In the genomic region with DNA sequence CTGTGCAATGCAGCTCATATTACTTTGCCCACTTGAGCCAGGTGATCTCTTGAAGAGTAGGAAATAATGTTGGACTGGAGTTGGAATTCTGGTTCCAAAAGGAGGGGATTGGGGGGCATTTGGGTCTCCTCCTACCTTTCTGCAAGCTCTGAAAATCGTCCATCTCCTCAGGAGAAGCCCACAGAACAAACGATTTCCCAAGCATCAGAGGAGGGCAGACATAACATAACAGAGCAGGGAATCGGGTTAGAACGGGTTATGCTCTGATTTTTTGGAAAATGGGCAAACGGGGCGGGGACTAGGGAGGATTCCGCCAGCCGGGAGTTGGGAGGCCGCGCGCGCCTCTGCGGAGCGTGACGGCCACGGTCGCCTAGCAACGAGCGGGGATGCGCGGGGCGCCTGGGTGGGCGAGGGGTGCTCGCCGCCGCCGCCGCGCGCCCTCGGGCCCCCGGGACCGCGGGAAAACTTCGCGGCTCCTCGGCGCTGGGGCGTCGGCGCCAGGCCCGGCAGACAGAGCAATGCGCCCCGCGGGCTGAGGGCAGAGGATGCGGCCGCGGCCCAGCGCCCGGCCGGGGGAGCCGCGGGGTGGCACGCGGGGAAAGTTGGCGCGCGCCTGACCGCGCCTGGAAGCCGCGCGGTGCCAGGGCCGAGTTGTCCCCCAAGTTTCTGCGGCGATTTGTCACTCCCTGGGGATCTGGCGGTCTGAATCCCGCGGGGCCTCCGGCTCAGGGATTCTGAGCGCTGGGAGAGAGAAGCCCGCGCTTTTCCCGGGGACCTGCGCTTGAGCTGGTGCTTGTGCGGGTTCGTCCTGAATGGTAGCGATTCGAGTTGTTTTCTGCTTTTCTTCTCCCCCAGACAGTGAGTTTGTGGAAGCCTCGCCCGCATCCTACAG, we compare ENCODE assay signal across 8 cellular contexts. TPM values are rescaled to one million over a fixed set of nuclear protein-coding genes. Genes with fewer than 3 reads are reported as not detected.
A peak's percentile ranks its signal among the peaks of the same experiment; 100 is the strongest.
DNase-seq lines count a peak whose midpoint lies in the region; ATAC-seq and TF ChIP-seq lines count a peak whose summit lies in the region.

No MANE protein-coding gene starts in this region.

- peak overlapping the region; percentile 35 for H4K8ac ChIP-seq in trophoblast cell (ENCODE audit: low read depth, low read length)

- peak overlapping the region; percentile 57 for H3K4me3 Mint-ChIP-seq in activated T-helper 2 cell treated with anti-CD3 and anti-CD28 coated beads, Interferon-gamma antibody, Interleukin-2, Interleukin-4, amounts not matched to agents 10 μg/mL and 5 μg/mL and 100 μg/mL, durations not matched to agents 14 hours and 24 hours and 36 hours (ENCODE audit: low read depth)

- H3K4ac ChIP-seq in trophoblast cell (ENCODE audit: low read depth, low read length), result no peak overlapping the region

- peak overlapping the region; percentile 23 for H3K14ac ChIP-seq in trophoblast cell (ENCODE audit: low read length)

- H2BK5ac ChIP-seq in trophoblast cell (ENCODE audit: low read depth, low read length, poor library complexity), result peak overlapping the region; percentile 24

- WGBS in heart right ventricle, 2 donors, result 1 to 2% methylated on average over 67 to 81 of the region's 81 CpGs
- no CpG with 5 or more reads among the region's 81 CpGs for WGBS in trophoblast cell (ENCODE audit: extremely low coverage, insufficient coverage, insufficient read length)

- DNase-seq in GM03348 (ENCODE audit: low spot score) (peak; percentile 81), heart right ventricle (peak; percentile 54 to 63), trophoblast cell (no peak), HT-29 (ENCODE audit: low spot score) (no peak), superior temporal gyrus (ENCODE audit: extremely low spot score) (no peak), SIG-M5 treated with dmso at 0.1 percent for 504 hours (lab: John Stamatoyannopoulos, UW; ENCODE audit: unreplicated experiment) (no peak)
- DNase-seq in Jurkat, Clone E6-1 (ENCODE audit: low read depth, low spot score), result no peak
- no peak for DNase-seq in activated T-helper 2 cell treated with anti-CD3 and anti-CD28 coated beads, Interferon-gamma antibody, Interleukin-2, Interleukin-4, amounts not matched to agents 10 μg/mL and 5 μg/mL and 100 μg/mL, durations not matched to agents 14 hours and 24 hours and 36 hours (ENCODE audit: low spot score)

- peak overlapping the region; percentile 7 for H4K12ac ChIP-seq in trophoblast cell (ENCODE audit: low read depth, low read length)

- H3K27me3 ChIP-seq in heart right ventricle (peaks cover 0 to 26% (median 0%) of the 10 kb centered on the region in 7 donors), trophoblast cell (ENCODE audit: insufficient read depth, low read length) (peaks cover 8% of the 10 kb centered on the region)

- no peak overlapping the region for H3K9ac ChIP-seq in trophoblast cell (ENCODE audit: low read length)

- no peak overlapping the region for H3K27ac Mint-ChIP-seq in activated T-helper 2 cell treated with anti-CD3 and anti-CD28 coated beads, Interferon-gamma antibody, Interleukin-2, Interleukin-4, amounts not matched to agents 10 μg/mL and 5 μg/mL and 100 μg/mL, durations not matched to agents 14 hours and 24 hours and 36 hours

- peaks cover 0 to 25% (median 8%) of the 10 kb centered on the region in 9 donors for H3K4me1 ChIP-seq in heart right ventricle
- H3K4me1 ChIP-seq in trophoblast cell (ENCODE audit: control insufficient read depth in 1 of 2, insufficient read depth in 2 of 2, low read length in 2 of 2), result peaks cover 10 to 15% of the 10 kb centered on the region in 2 experiments

- peak overlapping the region; percentile 25 for H2BK120ac ChIP-seq in trophoblast cell (ENCODE audit: insufficient read depth, low read length, poor library complexity)

- peaks cover 39% of the 10 kb centered on the region for H3K27me3 Mint-ChIP-seq in activated T-helper 2 cell treated with anti-CD3 and anti-CD28 coated beads, Interferon-gamma antibody, Interleukin-2, Interleukin-4, amounts not matched to agents 10 μg/mL and 5 μg/mL and 100 μg/mL, durations not matched to agents 14 hours and 24 hours and 36 hours (ENCODE audit: low read depth)

- peak overlapping the region; percentile 94 for H3K4me2 ChIP-seq in trophoblast cell (ENCODE audit: low read length)

- peak; percentile 47 to 73 (median 60) for ATAC-seq in heart right ventricle

- no peak for TF ChIP-seq CTCF in heart right ventricle (IDR thresholded peaks at IDR 0.05)

- H3K79me1 ChIP-seq in trophoblast cell (ENCODE audit: low read length), result peaks cover 7% of the 10 kb centered on the region

- peak overlapping the region; percentile 66 for H2AFZ ChIP-seq in trophoblast cell (ENCODE audit: insufficient read depth, low read length, poor library complexity)

- no peak overlapping the region for H2AK5ac ChIP-seq in trophoblast cell (ENCODE audit: low read length)

- H2BK12ac ChIP-seq in trophoblast cell (ENCODE audit: low read length), result peak overlapping the region; percentile 54

- no peaks in the 10 kb centered on the region for H3K9me3 Mint-ChIP-seq in activated T-helper 2 cell treated with anti-CD3 and anti-CD28 coated beads, Interferon-gamma antibody, Interleukin-2, Interleukin-4, amounts not matched to agents 10 μg/mL and 5 μg/mL and 100 μg/mL, durations not matched to agents 14 hours and 24 hours and 36 hours

- H4K91ac ChIP-seq in trophoblast cell (ENCODE audit: low read depth, low read length), result peak overlapping the region; percentile 3

- intact Hi-C loops in activated T-helper 2 cell treated with anti-CD3 and anti-CD28 coated beads, Interferon-gamma antibody, Interleukin-2, Interleukin-4, amounts not matched to agents 10 μg/mL and 5 μg/mL and 100 μg/mL, durations not matched to agents 14 hours and 24 hours and 36 hours (cut with micrococcal nuclease), result no loop called here
- intact Hi-C loops in heart right ventricle (cut with DNase I), result loop anchor here in 1 of 10 donors (10.0 kb wide), 1 partner anchor 134 kb away; no protein-coding TSS in a partner anchor

- peak overlapping the region; percentile 50 for H3K4me3 ChIP-seq in Jurkat, Clone E6-1 (ENCODE audit: low read length)
- peak overlapping the region; percentile 44 to 76 (median 63) for H3K4me3 ChIP-seq in heart right ventricle
- H3K4me3 ChIP-seq in trophoblast cell (ENCODE audit: low read depth, low read length), result peak overlapping the region; percentile 54

- no peaks in the 10 kb centered on the region for H3K9me3 ChIP-seq in heart right ventricle
- H3K9me3 ChIP-seq in trophoblast cell (ENCODE audit: insufficient read depth, low read depth, low read length), result no peaks in the 10 kb centered on the region

- peak overlapping the region; percentile 55 for H3K18ac ChIP-seq in trophoblast cell (ENCODE audit: low read length)

- H3K4me1 Mint-ChIP-seq in activated T-helper 2 cell treated with anti-CD3 and anti-CD28 coated beads, Interferon-gamma antibody, Interleukin-2, Interleukin-4, amounts not matched to agents 10 μg/mL and 5 μg/mL and 100 μg/mL, durations not matched to agents 14 hours and 24 hours and 36 hours (ENCODE audit: low read depth), result peaks cover 7% of the 10 kb centered on the region

- H3K27ac ChIP-seq in heart right ventricle (peak overlapping the region in 5 of 10 donors; percentile 29 to 61 (median 46)), trophoblast cell (ENCODE audit: low read depth, low read length) (no peak overlapping the region)

- H3K79me2 ChIP-seq in trophoblast cell (ENCODE audit: control insufficient read depth, insufficient read depth, low read length, poor library complexity), result peaks cover 2% of the 10 kb centered on the region

- H3K36me3 ChIP-seq in heart right ventricle (no peaks in the 10 kb centered on the region), trophoblast cell (ENCODE audit: control insufficient read depth in 1 of 2, insufficient read depth in 2 of 2, low read length in 2 of 2) (no peaks in the 10 kb centered on the region)

- H3K23ac ChIP-seq in trophoblast cell (ENCODE audit: low read length), result no peak overlapping the region

- H3K36me3 Mint-ChIP-seq in activated T-helper 2 cell treated with anti-CD3 and anti-CD28 coated beads, Interferon-gamma antibody, Interleukin-2, Interleukin-4, amounts not matched to agents 10 μg/mL and 5 μg/mL and 100 μg/mL, durations not matched to agents 14 hours and 24 hours and 36 hours (ENCODE audit: low read depth), result no peaks in the 10 kb centered on the region

RNA-seq across cellular contexts. Expression of a gene that starts 27.8 kb away (rescaled TPM):
- polyA plus RNA-seq in Jurkat, Clone E6-1 (2012; ENCODE audit: insufficient read depth, insufficient read length), result 15.8 TPM
- 4.8 and 5.9 TPM in 2 replicates for total RNA-seq in activated T-helper 2 cell treated with anti-CD3 and anti-CD28 coated beads, Interferon-gamma antibody, Interleukin-2, Interleukin-4, amounts not matched to agents 10 μg/mL and 5 μg/mL and 100 μg/mL, durations not matched to agents 14 hours and 24 hours and 36 hours
- total RNA-seq in heart right ventricle, result 100 to 1,000 TPM in 2 of 10 donors, 10 to 100 TPM in 8; 30.5 to 115 (median 77.1) TPM
- polyA plus RNA-seq in heart right ventricle, result 1 to 10 TPM; 3.1 to 8.3 TPM
- 31.6 and 32.9 TPM in 2 replicates for polyA plus RNA-seq in trophoblast cell (2013)
- not detected in 2 replicates for total RNA-seq in HT-29 (2014; rRNA removed; shearing (Covaris generic))

Comparison
In these comparisons a context has a peak if more than half of its experiments do, and no peak if none do; other contexts are left out.
1. DNase-seq: peak in GM03348 (single experiment) and heart right ventricle (2 of 2); none in Jurkat, Clone E6-1 (single experiment), activated T-helper 2 cell treated with anti-CD3 and anti-CD28 coated beads, Interferon-gamma antibody, Interleukin-2, Interleukin-4, amounts not matched to agents 10 μg/mL and 5 μg/mL and 100 μg/mL, durations not matched to agents 14 hours and 24 hours and 36 hours (single experiment), trophoblast cell (0 of 2), HT-29 (single experiment), superior temporal gyrus (single experiment) and SIG-M5 treated with dmso at 0.1 percent for 504 hours (single experiment).
2. Peak in every context shown above with its lines, with median percentiles within 50 percentile points of each other: H3K4me3 ChIP-seq.